Comparison of ENCODE assay signal across 9 cellular contexts in genomic region chr9:32251539-32251938, GRCh38.
DNase-seq lines count a peak whose midpoint lies in the region; ATAC-seq and TF ChIP-seq lines count a peak whose summit lies in the region.
"Had no signal": no experiment of that assay in that cellular context is flagged by ENCODE, and none has a peak within 500 bp of the region (broad histone marks: within the 10 kb centered on the region; RNA-seq: fewer than 3 reads in every experiment).

No MANE protein-coding gene starts in this region.

- no peaks in the 10 kb centered on the region for H3K36me3 ChIP-seq in spleen

- no peak overlapping the region for H3K27ac Mint-ChIP-seq in activated naive CD8-positive, alpha-beta T cell treated with anti-CD3 and anti-CD28 coated beads for 36 hours

- H3K4me1 Mint-ChIP-seq in activated naive CD8-positive, alpha-beta T cell treated with anti-CD3 and anti-CD28 coated beads for 36 hours = no peaks in the 10 kb centered on the region
- H3K4me1 Mint-ChIP-seq: central memory CD8-positive, alpha-beta T cell had no signal

- H3K27me3 Mint-ChIP-seq in activated naive CD8-positive, alpha-beta T cell treated with anti-CD3 and anti-CD28 coated beads for 36 hours = peaks cover 12% of the 10 kb centered on the region

- peak; percentile 29 for TF ChIP-seq CTCF in HL-60 (IDR thresholded peaks at IDR 0.05; ENCODE audit: insufficient read depth, low read length)
- peak; percentile 18 to 76 (median 66) for TF ChIP-seq CTCF in spleen (IDR thresholded peaks at IDR 0.05 in 8 of 11, conservative IDR thresholded peaks at IDR 0.05 in 3 of 11)

- no peak overlapping the region for H3K4me3 Mint-ChIP-seq in activated naive CD8-positive, alpha-beta T cell treated with anti-CD3 and anti-CD28 coated beads for 36 hours
- H3K4me3 Mint-ChIP-seq: central memory CD8-positive, alpha-beta T cell had no signal

- no peaks in the 10 kb centered on the region for H3K9me3 Mint-ChIP-seq in activated naive CD8-positive, alpha-beta T cell treated with anti-CD3 and anti-CD28 coated beads for 36 hours
- H3K9me3 Mint-ChIP-seq: central memory CD8-positive, alpha-beta T cell had no signal

- H3K9me3 ChIP-seq in spleen = no peaks in the 10 kb centered on the region

- in situ Hi-C loops in G401 (cut with HindIII; ENCODE audit: low sequenced_read_pairs) = no loop called here

- peak; percentile 40 for DNase-seq in G401 (ENCODE audit: low spot score)
- DNase-seq in HL-60 (ENCODE audit: low read depth in 1 of 2, low spot score in 1 of 2) = peak; percentile 1 to 35
- DNase-seq in NCI-H82 treated with DMSO at 0.1 percent for 48 hours (lab: John Stamatoyannopoulos, UW; ENCODE audit: unreplicated experiment) = peak; percentile 4
- peak; percentile 2 for DNase-seq in activated naive CD8-positive, alpha-beta T cell treated with anti-CD3 and anti-CD28 coated beads for 36 hours
- peak; percentile 45 to 57 for DNase-seq in hippocampal formation (lab: John Stamatoyannopoulos, UW)
- DNase-seq in spleen = no peak
- no peak for DNase-seq in epidermal melanocyte (ENCODE audit: insufficient read length, low spot score)

- H3K4me1 ChIP-seq in spleen = peaks cover 0 to 12% (median 0%) of the 10 kb centered on the region in 6 donors

- H3K27ac ChIP-seq in HL-60 (replicated peaks) = no peak overlapping the region
- H3K27ac ChIP-seq in spleen = no peak overlapping the region

- H3K36me3 Mint-ChIP-seq in activated naive CD8-positive, alpha-beta T cell treated with anti-CD3 and anti-CD28 coated beads for 36 hours = no peaks in the 10 kb centered on the region

- TF ChIP-seq POLR2A in spleen (IDR thresholded peaks at IDR 0.05) = no peak

- intact Hi-C loops in spleen (cut with DNase I; ENCODE audit: low total_unique reads) = loop anchor here (10.0 kb wide), 1 partner anchor 1127 kb away; no protein-coding TSS in a partner anchor

- H3K4me3 ChIP-seq in HL-60 (replicated peaks; ENCODE audit: insufficient read depth, low read length) = no peak overlapping the region
- no peak overlapping the region for H3K4me3 ChIP-seq in spleen

- ATAC-seq in GM21360 (IDR thresholded peaks at IDR 0.05; ENCODE audit: unreplicated experiment) = peak; percentile 82

- 6 to 11% (median 8%) methylated on average over 5 of the region's 5 CpGs for whole genome bisulfite sequencing in spleen, 5 donors

- H3K27me3 ChIP-seq in HL-60 (ENCODE audit: insufficient read depth, poor library complexity, severe bottlenecking) = no peaks in the 10 kb centered on the region
- no peaks in the 10 kb centered on the region for H3K27me3 ChIP-seq in spleen (replicated peaks in 1 of 7)

Comparison
In these comparisons a context has a peak if more than half of its experiments do, and no peak if none do; other contexts are left out.
1. DNase-seq: peak in G401 (single experiment), HL-60 (2 of 2), NCI-H82 treated with DMSO at 0.1 percent for 48 hours (single experiment), activated naive CD8-positive, alpha-beta T cell treated with anti-CD3 and anti-CD28 coated beads for 36 hours (single experiment) and hippocampal formation (2 of 2); none in spleen (single experiment) and epidermal melanocyte (single experiment).